2 cellular contexts compared by ENCODE assay signal in the genomic region with DNA sequence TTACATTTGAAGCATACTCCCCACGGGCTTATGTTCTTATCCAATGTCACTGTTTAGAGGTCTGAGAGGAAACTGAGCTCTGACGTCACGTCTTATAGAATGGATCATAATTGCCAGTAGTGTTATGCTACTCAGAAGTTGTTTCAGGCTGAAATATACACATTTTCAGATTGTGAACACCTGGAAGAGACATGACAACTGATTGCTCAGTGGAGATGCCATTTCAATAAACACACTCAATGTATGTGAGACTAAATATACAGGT.
A peak's percentile ranks its signal among the peaks of the same experiment; 100 is the strongest.
TF ChIP-seq lines count a peak whose summit lies in the region.

No MANE protein-coding gene starts in this region.

TF ChIP-seq in HepG2, 621 proteins besides CTCF, POLR2A, EP300 and RAD21:
- TF ChIP-seq, protein P1, sequence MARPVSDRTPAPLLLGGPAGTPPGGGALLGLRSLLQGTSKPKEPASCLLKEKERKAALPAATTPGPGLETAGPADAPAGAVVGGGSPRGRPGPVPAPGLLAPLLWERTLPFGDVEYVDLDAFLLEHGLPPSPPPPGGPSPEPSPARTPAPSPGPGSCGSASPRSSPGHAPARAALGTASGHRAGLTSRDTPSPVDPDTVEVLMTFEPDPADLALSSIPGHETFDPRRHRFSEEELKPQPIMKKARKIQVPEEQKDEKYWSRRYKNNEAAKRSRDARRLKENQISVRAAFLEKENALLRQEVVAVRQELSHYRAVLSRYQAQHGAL (CRISPR knock-in tag; IDR thresholded peaks at IDR 0.05; ENCODE audit: not compliant biosample characterization), result no peak
- no peak for TF ChIP-seq NFYB (CRISPR knock-in tag; IDR thresholded peaks at IDR 0.05)
- TF ChIP-seq, protein P2, sequence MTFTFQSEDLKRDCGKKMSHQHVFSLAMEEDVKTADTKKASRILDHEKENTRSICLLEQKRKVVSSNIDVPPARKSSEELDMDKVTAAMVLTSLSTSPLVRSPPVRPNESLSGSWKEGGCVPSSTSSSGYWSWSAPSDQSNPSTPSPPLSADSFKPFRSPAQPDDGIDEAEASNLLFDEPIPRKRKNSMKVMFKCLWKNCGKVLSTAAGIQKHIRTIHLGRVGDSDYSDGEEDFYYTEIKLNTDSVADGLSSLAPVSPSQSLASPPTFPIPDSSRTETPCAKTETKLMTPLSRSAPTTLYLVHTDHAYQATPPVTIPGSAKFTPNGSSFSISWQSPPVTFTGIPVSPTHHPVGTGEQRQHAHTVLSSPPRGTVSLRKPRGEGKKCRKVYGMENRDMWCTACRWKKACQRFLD (CRISPR knock-in tag; IDR thresholded peaks at IDR 0.05; ENCODE audit: borderline replicate concordance), result no peak
- peak; percentile 95 for TF ChIP-seq CREB1 (IDR thresholded peaks at IDR 0.05)
- TF ChIP-seq CREB1 (CRISPR knock-in tag; IDR thresholded peaks at IDR 0.05), result no peak

TF ChIP-seq in WTC11, 78 proteins besides CTCF, POLR2A, EP300 and RAD21:
- TF ChIP-seq TEAD4 (CRISPR knock-in tag; IDR thresholded peaks at IDR 0.05), result no peak
- TF ChIP-seq NR2C2 (CRISPR knock-in tag; IDR thresholded peaks at IDR 0.05), result no peak
- TF ChIP-seq, protein P3, sequence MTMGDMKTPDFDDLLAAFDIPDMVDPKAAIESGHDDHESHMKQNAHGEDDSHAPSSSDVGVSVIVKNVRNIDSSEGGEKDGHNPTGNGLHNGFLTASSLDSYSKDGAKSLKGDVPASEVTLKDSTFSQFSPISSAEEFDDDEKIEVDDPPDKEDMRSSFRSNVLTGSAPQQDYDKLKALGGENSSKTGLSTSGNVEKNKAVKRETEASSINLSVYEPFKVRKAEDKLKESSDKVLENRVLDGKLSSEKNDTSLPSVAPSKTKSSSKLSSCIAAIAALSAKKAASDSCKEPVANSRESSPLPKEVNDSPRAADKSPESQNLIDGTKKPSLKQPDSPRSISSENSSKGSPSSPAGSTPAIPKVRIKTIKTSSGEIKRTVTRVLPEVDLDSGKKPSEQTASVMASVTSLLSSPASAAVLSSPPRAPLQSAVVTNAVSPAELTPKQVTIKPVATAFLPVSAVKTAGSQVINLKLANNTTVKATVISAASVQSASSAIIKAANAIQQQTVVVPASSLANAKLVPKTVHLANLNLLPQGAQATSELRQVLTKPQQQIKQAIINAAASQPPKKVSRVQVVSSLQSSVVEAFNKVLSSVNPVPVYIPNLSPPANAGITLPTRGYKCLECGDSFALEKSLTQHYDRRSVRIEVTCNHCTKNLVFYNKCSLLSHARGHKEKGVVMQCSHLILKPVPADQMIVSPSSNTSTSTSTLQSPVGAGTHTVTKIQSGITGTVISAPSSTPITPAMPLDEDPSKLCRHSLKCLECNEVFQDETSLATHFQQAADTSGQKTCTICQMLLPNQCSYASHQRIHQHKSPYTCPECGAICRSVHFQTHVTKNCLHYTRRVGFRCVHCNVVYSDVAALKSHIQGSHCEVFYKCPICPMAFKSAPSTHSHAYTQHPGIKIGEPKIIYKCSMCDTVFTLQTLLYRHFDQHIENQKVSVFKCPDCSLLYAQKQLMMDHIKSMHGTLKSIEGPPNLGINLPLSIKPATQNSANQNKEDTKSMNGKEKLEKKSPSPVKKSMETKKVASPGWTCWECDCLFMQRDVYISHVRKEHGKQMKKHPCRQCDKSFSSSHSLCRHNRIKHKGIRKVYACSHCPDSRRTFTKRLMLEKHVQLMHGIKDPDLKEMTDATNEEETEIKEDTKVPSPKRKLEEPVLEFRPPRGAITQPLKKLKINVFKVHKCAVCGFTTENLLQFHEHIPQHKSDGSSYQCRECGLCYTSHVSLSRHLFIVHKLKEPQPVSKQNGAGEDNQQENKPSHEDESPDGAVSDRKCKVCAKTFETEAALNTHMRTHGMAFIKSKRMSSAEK (CRISPR knock-in tag; IDR thresholded peaks at IDR 0.05; ENCODE audit: borderline replicate concordance), result no peak
- no peak for TF ChIP-seq GABPB1 (CRISPR knock-in tag; IDR thresholded peaks at IDR 0.05)
